15 cellular contexts compared by ENCODE assay signal in the genomic region with DNA sequence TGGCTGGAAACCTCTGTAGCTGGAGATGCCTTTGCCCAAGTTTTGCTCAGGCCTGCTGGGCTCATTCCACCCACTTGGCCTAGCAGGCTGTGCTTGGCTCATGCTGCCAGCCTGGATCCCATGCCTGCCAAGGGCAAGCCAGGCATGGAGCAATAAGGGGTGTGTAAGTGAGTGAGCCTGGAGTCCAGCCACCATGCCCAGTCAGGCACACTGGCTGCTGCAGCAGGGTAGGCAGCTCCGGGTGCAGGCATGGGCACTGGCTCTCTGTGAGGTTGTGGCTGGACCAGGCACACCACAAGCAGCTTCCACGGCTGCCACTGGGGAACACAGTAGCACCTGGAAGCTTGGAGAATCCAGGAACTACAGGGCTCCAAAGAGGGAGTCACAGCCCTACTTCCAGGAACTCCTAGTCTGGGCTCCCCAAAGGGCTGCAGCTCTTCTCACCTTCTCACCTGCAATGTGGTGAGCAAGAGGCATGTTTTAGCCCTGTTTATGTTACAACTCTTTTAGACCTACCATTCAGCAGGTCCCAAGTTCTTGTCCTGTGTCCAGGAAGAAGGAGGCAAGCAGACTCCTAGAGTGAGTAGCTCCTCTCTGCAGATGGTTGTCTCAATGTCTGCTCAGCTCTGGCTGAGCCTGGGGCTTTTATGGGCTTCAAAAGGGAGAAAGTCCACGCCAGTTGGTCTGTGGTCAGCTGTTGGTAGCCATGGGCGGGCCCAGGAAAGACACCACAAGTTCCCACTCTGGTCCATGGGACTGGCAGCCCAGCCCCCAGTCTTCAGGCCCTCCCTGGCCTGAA.
DNase-seq lines count a peak whose midpoint lies in the region; ATAC-seq, FAIRE-seq and TF ChIP-seq lines count a peak whose summit lies in the region.
"Had no signal": no experiment of that assay in that cellular context is flagged by ENCODE, and none has a peak within 500 bp of the region (broad histone marks: within the 10 kb centered on the region; RNA-seq: fewer than 3 reads in every experiment).

No MANE protein-coding gene starts in this region.

- H3K4me3 ChIP-seq in AG10803 (ENCODE audit: low read length), result no peak overlapping the region
- H3K4me3 ChIP-seq in body of pancreas, result no peak overlapping the region
- H3K4me3 ChIP-seq in left ventricle myocardium inferior, result peak overlapping the region; percentile 27
- no peak overlapping the region for H3K4me3 ChIP-seq in pancreas
- no peak overlapping the region for H3K4me3 ChIP-seq in SJCRH30
- no peak overlapping the region for H3K4me3 ChIP-seq in effector memory CD4-positive, alpha-beta T cell (ENCODE audit: insufficient read depth, low read depth, low read length, poor library complexity, severe bottlenecking)
- H3K4me3 ChIP-seq: A549, esophagus squamous epithelium had no signal

- no peak for TF ChIP-seq CTCF in AG10803 (conservative IDR thresholded peaks at IDR 0.05; ENCODE audit: low read length)
- TF ChIP-seq CTCF in body of pancreas (IDR thresholded peaks at IDR 0.05), result no peak
- peak; percentile 33 for TF ChIP-seq CTCF in left ventricle myocardium inferior (IDR thresholded peaks at IDR 0.05; ENCODE audit: borderline replicate concordance)
- TF ChIP-seq CTCF in pancreas (IDR thresholded peaks at IDR 0.05), result no peak

- TF ChIP-seq POLR2A in body of pancreas (IDR thresholded peaks at IDR 0.05), result no peak

- intact Hi-C loops in body of pancreas (cut with DNase I), result no loop called here
- intact Hi-C loops in left ventricle myocardium inferior (cut with micrococcal nuclease), result no loop called here
- intact Hi-C loops in pancreas (cut with DNase I), result no loop called here

- DNase-seq in AG10803 (ENCODE audit: low read depth) (peak; percentile 9), body of pancreas (peak in 3 of 4 donors; percentile 31 to 53 (median 34)), left ventricle myocardium inferior (peak; percentile 83), pancreas (no peak), SJCRH30 (no peak)
- DNase-seq in effector memory CD4-positive, alpha-beta T cell, result no peak
- DNase-seq: activated CD4-positive, alpha-beta T cell treated with anti-CD3 and anti-CD28 coated beads, Interleukin-2, amount 50 U/mL, for 1 hour; activated effector memory CD4-positive, alpha-beta T cell treated with Interleukin-2 at 50 U/mL for 16 hours; esophagus squamous epithelium; KBM-7; NCI-H1417 treated with DMSO at 0.1 percent for 48 hours; NCI-H526 had no signal

- H3K4me1 ChIP-seq in body of pancreas (no peaks in the 10 kb centered on the region), left ventricle myocardium inferior (peaks cover 32% of the 10 kb centered on the region), pancreas (no peaks in the 10 kb centered on the region), SJCRH30 (no peaks in the 10 kb centered on the region)
- no peaks in the 10 kb centered on the region for H3K4me1 ChIP-seq in effector memory CD4-positive, alpha-beta T cell (ENCODE audit: control insufficient read depth, insufficient read depth, low read length, poor library complexity, severe bottlenecking)
- H3K4me1 ChIP-seq: A549 had no signal

- no peaks in the 10 kb centered on the region for H3K36me3 ChIP-seq in body of pancreas (replicated peaks in 1 of 2; ENCODE audit: insufficient read depth in 1 of 2, low read depth in 2 of 2)
- H3K36me3 ChIP-seq in left ventricle myocardium inferior, result no peaks in the 10 kb centered on the region
- no peaks in the 10 kb centered on the region for H3K36me3 ChIP-seq in pancreas
- H3K36me3 ChIP-seq in SJCRH30, result no peaks in the 10 kb centered on the region
- no peaks in the 10 kb centered on the region for H3K36me3 ChIP-seq in effector memory CD4-positive, alpha-beta T cell (ENCODE audit: control insufficient read depth, insufficient read depth, low read length)
- H3K36me3 ChIP-seq: esophagus squamous epithelium had no signal

- FAIRE-seq in pancreas (lab: Jason Lieb, UNC), result no peak
- FAIRE-seq: A549 had no signal

- no peak overlapping the region for H3K27ac ChIP-seq in body of pancreas
- peak overlapping the region; percentile 89 for H3K27ac ChIP-seq in left ventricle myocardium inferior (replicated peaks)
- H3K27ac ChIP-seq in pancreas, result no peak overlapping the region
- H3K27ac ChIP-seq in SJCRH30, result no peak overlapping the region
- no peak overlapping the region for H3K27ac ChIP-seq in effector memory CD4-positive, alpha-beta T cell (ENCODE audit: insufficient read depth, low read length, poor library complexity, severe bottlenecking)
- H3K27ac ChIP-seq: A549, esophagus squamous epithelium had no signal

- H3K27me3 ChIP-seq in body of pancreas, result no peaks in the 10 kb centered on the region
- no peaks in the 10 kb centered on the region for H3K27me3 ChIP-seq in left ventricle myocardium inferior (ENCODE audit: low read depth)
- H3K27me3 ChIP-seq in pancreas, result no peaks in the 10 kb centered on the region
- H3K27me3 ChIP-seq in SJCRH30, result no peaks in the 10 kb centered on the region
- no peaks in the 10 kb centered on the region for H3K27me3 ChIP-seq in effector memory CD4-positive, alpha-beta T cell (replicated peaks; ENCODE audit: control insufficient read depth, insufficient read depth, low read length, poor library complexity, severe bottlenecking)
- H3K27me3 ChIP-seq: esophagus squamous epithelium had no signal

- WGBS in body of pancreas, 2 donors, result 87 to 100% methylated on average over 2 to 4 of the region's 4 CpGs
- 92 to 93% methylated on average over 4 of the region's 4 CpGs for whole genome bisulfite sequencing in pancreas, 2 donors

- H3K9me3 ChIP-seq in body of pancreas, result peaks cover 0 to 27% (median 0%) of the 10 kb centered on the region in 3 donors
- H3K9me3 ChIP-seq in left ventricle myocardium inferior (replicated peaks), result peaks cover 22% of the 10 kb centered on the region
- H3K9me3 ChIP-seq in pancreas, result no peaks in the 10 kb centered on the region
- peaks cover 13% of the 10 kb centered on the region for H3K9me3 ChIP-seq in SJCRH30 (replicated peaks)
- H3K9me3 ChIP-seq in effector memory CD4-positive, alpha-beta T cell (ENCODE audit: control insufficient read depth, low read length), result peaks cover 3% of the 10 kb centered on the region

- peak; percentile 40 for ATAC-seq in body of pancreas
- peak; percentile 48 to 77 (median 60) for ATAC-seq in pancreas
- no peak for ATAC-seq in GM18519 (IDR thresholded peaks at IDR 0.05; ENCODE audit: low FRiP score, unreplicated experiment)
- ATAC-seq in GM21447 (IDR thresholded peaks at IDR 0.05; ENCODE audit: unreplicated experiment), result no peak
- ATAC-seq: A549 had no signal

Comparison
In these comparisons a context has a peak if more than half of its experiments do, and no peak if none do; other contexts are left out.
1. DNase-seq: peak in AG10803 (single experiment), body of pancreas (3 of 4) and left ventricle myocardium inferior (single experiment); none in pancreas (0 of 6), SJCRH30 (0 of 2) and effector memory CD4-positive, alpha-beta T cell (0 of 3).
2. ATAC-seq: peak in body of pancreas (single experiment) and pancreas (4 of 4); none in GM18519 (single experiment) and GM21447 (single experiment).